10 cellular contexts compared by ENCODE assay signal in genomic region chrY:15424633-15425259, GRCh38.
A peak's percentile ranks its signal among the peaks of the same experiment; 100 is the strongest.
DNase-seq lines count a peak whose midpoint lies in the region; ATAC-seq, FAIRE-seq and TF ChIP-seq lines count a peak whose summit lies in the region.
"Had no signal": no experiment of that assay in that cellular context is flagged by ENCODE, and none has a peak within 500 bp of the region (broad histone marks: within the 10 kb centered on the region; RNA-seq: fewer than 3 reads in every experiment).

No MANE protein-coding gene starts in this region.

- no peaks in the 10 kb centered on the region for H3K9me1 ChIP-seq in endothelial cell of umbilical vein (replicated peaks; ENCODE audit: control insufficient read depth, extremely low read depth, insufficient read depth, low read length)

- peak overlapping the region; percentile 80 for H3K27ac Mint-ChIP-seq in activated CD8-positive, alpha-beta memory T cell treated with anti-CD3 and anti-CD28 coated beads, Interleukin-2, amount 10 ng/mL, durations not matched to agents 7 days and 5 days

- no peak for TF ChIP-seq CTCF in LNCaP clone FGC (IDR thresholded peaks at IDR 0.05; ENCODE audit: control insufficient read depth, extremely low read depth, insufficient read depth)
- TF ChIP-seq CTCF in endothelial cell of umbilical vein (IDR thresholded peaks at IDR 0.05; ENCODE audit: extremely low read depth in 1 of 2, insufficient read depth in 1 of 2, low read depth in 1 of 2, low read length in 2 of 2) = no peak

- peak overlapping the region; percentile 7 for H3K27ac ChIP-seq in endothelial cell of umbilical vein (ENCODE audit: insufficient read depth, low read depth, low read length)

- H3K4me2 ChIP-seq in endothelial cell of umbilical vein (ENCODE audit: insufficient read depth, low read length) = peak overlapping the region; percentile 85

- no TSS peak for BruUV-seq in endothelial cell of umbilical vein (replicated peaks; lab: Mats Ljungman, UMichigan)

- CTCF ChIA-PET in activated CD8-positive, alpha-beta memory T cell treated with anti-CD3 and anti-CD28 coated beads, Interleukin-2, amount 10 ng/mL, durations not matched to agents 7 days and 5 days (lab: Charles Lee) = no interaction called here
- CTCF ChIA-PET in endothelial cell of umbilical vein (lab: Charles Lee) = no interaction called here

- H3K9ac ChIP-seq in endothelial cell of umbilical vein (replicated peaks; ENCODE audit: extremely low read depth, insufficient read depth, low read length) = peak overlapping the region; percentile 73

- no peaks in the 10 kb centered on the region for H3K27me3 ChIP-seq in endothelial cell of umbilical vein (ENCODE audit: control insufficient read depth in 2 of 2, insufficient read depth in 2 of 2, low read length in 2 of 2)
- H3K27me3 ChIP-seq: upper lobe of left lung had no signal

- H3K4me3 ChIP-seq in LNCaP clone FGC (ENCODE audit: low read depth, low read length) = peak overlapping the region; percentile 47
- peak overlapping the region in 2 of 3 experiments; percentile 37 to 71 for H3K4me3 ChIP-seq in endothelial cell of umbilical vein (replicated peaks in 1 of 3; ENCODE audit: insufficient read depth in 1 of 3, low read depth in 1 of 3, low read length in 3 of 3)

- no peaks in the 10 kb centered on the region for H3K36me3 Mint-ChIP-seq in activated CD8-positive, alpha-beta memory T cell treated with anti-CD3 and anti-CD28 coated beads, Interleukin-2, amount 10 ng/mL, durations not matched to agents 7 days and 5 days

- POLR2A ChIA-PET in endothelial cell of umbilical vein (lab: Charles Lee) = no interaction called here

- H2AFZ ChIP-seq in endothelial cell of umbilical vein (ENCODE audit: low read depth, low read length) = peak overlapping the region; percentile 62

- H3K27me3 Mint-ChIP-seq in activated CD8-positive, alpha-beta memory T cell treated with anti-CD3 and anti-CD28 coated beads, Interleukin-2, amount 10 ng/mL, durations not matched to agents 7 days and 5 days = no peaks in the 10 kb centered on the region

- no peaks in the 10 kb centered on the region for H3K36me3 ChIP-seq in endothelial cell of umbilical vein (ENCODE audit: control insufficient read depth in 2 of 2, extremely low read depth in 1 of 2, insufficient read depth in 2 of 2, low read length in 2 of 2)
- H3K36me3 ChIP-seq: upper lobe of left lung had no signal

- no peaks in the 10 kb centered on the region for H3K4me1 ChIP-seq in endothelial cell of umbilical vein (ENCODE audit: control insufficient read depth, extremely low read depth, insufficient read depth, low read length)
- H3K4me1 ChIP-seq: upper lobe of left lung had no signal

- H3K4me1 Mint-ChIP-seq in activated CD8-positive, alpha-beta memory T cell treated with anti-CD3 and anti-CD28 coated beads, Interleukin-2, amount 10 ng/mL, durations not matched to agents 7 days and 5 days = peaks cover 15% of the 10 kb centered on the region

- ATAC-seq in activated CD8-positive, alpha-beta memory T cell treated with anti-CD3 and anti-CD28 coated beads, Interleukin-2, amount 10 ng/mL, durations not matched to agents 7 days and 5 days = peak; percentile 45

- FAIRE-seq in endothelial cell of umbilical vein (lab: Jason Lieb, UNC) = peak; percentile 68

- DNase-seq in activated CD8-positive, alpha-beta memory T cell treated with anti-CD3 and anti-CD28 coated beads, Interleukin-2, amount 10 ng/mL, durations not matched to agents 7 days and 5 days = peak; percentile 48
- no peak for DNase-seq in activated CD8-positive, alpha-beta memory T cell treated with anti-CD3 and anti-CD28 coated beads for 24 hours
- DNase-seq in LNCaP clone FGC (ENCODE audit: low read depth) (no peak), endothelial cell of umbilical vein (ENCODE audit: low read depth, low spot score) (peak; percentile 5), NCI-H187 (lab: John Stamatoyannopoulos, UW) (no peak), NCI-H2081 treated with DMSO at 0.1 percent for 48 hours (lab: John Stamatoyannopoulos, UW) (no peak), DMS114 treated with DMSO at 0.1 percent for 48 hours (lab: John Stamatoyannopoulos, UW; ENCODE audit: unreplicated experiment) (no peak)
- DNase-seq in stimulated activated CD8-positive, alpha-beta memory T cell treated with anti-CD3 and anti-CD28 coated beads, Interleukin-4, amount 100 ng/mL, for 48 hours = peak; percentile 25
- DNase-seq: COR-L47, upper lobe of left lung had no signal

- H3K4me3 Mint-ChIP-seq in activated CD8-positive, alpha-beta memory T cell treated with anti-CD3 and anti-CD28 coated beads, Interleukin-2, amount 10 ng/mL, durations not matched to agents 7 days and 5 days = peak overlapping the region; percentile 79

- dilution Hi-C loops in endothelial cell of umbilical vein (cut with MboI; ENCODE audit: extremely low pct_ligation_motif_present, low sequenced_read_pairs) = no loop called here

- intact Hi-C loops in endothelial cell of umbilical vein (cut with micrococcal nuclease) = loop anchor here (5.0 kb wide), 1 partner anchor 897 kb away; no protein-coding TSS in a partner anchor

- no peak for TF ChIP-seq POLR2A in endothelial cell of umbilical vein (IDR thresholded peaks at IDR 0.05; ENCODE audit: low read depth, low read length)

- no peaks in the 10 kb centered on the region for H3K9me3 Mint-ChIP-seq in activated CD8-positive, alpha-beta memory T cell treated with anti-CD3 and anti-CD28 coated beads, Interleukin-2, amount 10 ng/mL, durations not matched to agents 7 days and 5 days (ENCODE audit: low read depth)

- no peaks in the 10 kb centered on the region for H3K9me3 ChIP-seq in endothelial cell of umbilical vein (replicated peaks; ENCODE audit: control insufficient read depth, insufficient read depth, low read length)
- H3K9me3 ChIP-seq: upper lobe of left lung had no signal

- no peaks in the 10 kb centered on the region for H4K20me1 ChIP-seq in endothelial cell of umbilical vein (replicated peaks; ENCODE audit: control insufficient read depth, extremely low read depth, insufficient read depth, low read length)

- no peaks in the 10 kb centered on the region for H3K79me2 ChIP-seq in endothelial cell of umbilical vein (ENCODE audit: control insufficient read depth, insufficient read depth, low read length)

TF ChIP-seq in endothelial cell of umbilical vein, 7 proteins besides CTCF, POLR2A, EP300 and RAD21:
- TF ChIP-seq MAX (IDR thresholded peaks at IDR 0.05; ENCODE audit: insufficient read depth, insufficient read length) (no peak), MYC (IDR thresholded peaks at IDR 0.05; ENCODE audit: low read depth, low read length) (no peak), POLR2AphosphoS5 (IDR thresholded peaks at IDR 0.05; ENCODE audit: insufficient read depth, low read depth, low read length) (no peak), FOS (IDR thresholded peaks at IDR 0.05; ENCODE audit: borderline replicate concordance, insufficient read depth, low read length) (no peak), JUN (IDR thresholded peaks at IDR 0.05; ENCODE audit: borderline replicate concordance, insufficient read depth, insufficient read length, low read depth) (no peak), GATA2 (IDR thresholded peaks at IDR 0.05; ENCODE audit: insufficient read depth, insufficient read length, low read depth, low read length) (no peak), EZH2 (IDR thresholded peaks at IDR 0.05; ENCODE audit: borderline replicate concordance, low read depth, low read length, severe bottlenecking) (no peak)

Comparison
In these comparisons a context has a peak if more than half of its experiments do, and no peak if none do; other contexts are left out.
1. DNase-seq: peak in activated CD8-positive, alpha-beta memory T cell treated with anti-CD3 and anti-CD28 coated beads, Interleukin-2, amount 10 ng/mL, durations not matched to agents 7 days and 5 days (single experiment), endothelial cell of umbilical vein (single experiment) and stimulated activated CD8-positive, alpha-beta memory T cell treated with anti-CD3 and anti-CD28 coated beads, Interleukin-4, amount 100 ng/mL, for 48 hours (single experiment); none in activated CD8-positive, alpha-beta memory T cell treated with anti-CD3 and anti-CD28 coated beads for 24 hours (single experiment), LNCaP clone FGC (single experiment), NCI-H187 (0 of 2), NCI-H2081 treated with DMSO at 0.1 percent for 48 hours (single experiment) and DMS114 treated with DMSO at 0.1 percent for 48 hours (single experiment).